Comparison of ENCODE assay signal across 8 cellular contexts in the genomic region with DNA sequence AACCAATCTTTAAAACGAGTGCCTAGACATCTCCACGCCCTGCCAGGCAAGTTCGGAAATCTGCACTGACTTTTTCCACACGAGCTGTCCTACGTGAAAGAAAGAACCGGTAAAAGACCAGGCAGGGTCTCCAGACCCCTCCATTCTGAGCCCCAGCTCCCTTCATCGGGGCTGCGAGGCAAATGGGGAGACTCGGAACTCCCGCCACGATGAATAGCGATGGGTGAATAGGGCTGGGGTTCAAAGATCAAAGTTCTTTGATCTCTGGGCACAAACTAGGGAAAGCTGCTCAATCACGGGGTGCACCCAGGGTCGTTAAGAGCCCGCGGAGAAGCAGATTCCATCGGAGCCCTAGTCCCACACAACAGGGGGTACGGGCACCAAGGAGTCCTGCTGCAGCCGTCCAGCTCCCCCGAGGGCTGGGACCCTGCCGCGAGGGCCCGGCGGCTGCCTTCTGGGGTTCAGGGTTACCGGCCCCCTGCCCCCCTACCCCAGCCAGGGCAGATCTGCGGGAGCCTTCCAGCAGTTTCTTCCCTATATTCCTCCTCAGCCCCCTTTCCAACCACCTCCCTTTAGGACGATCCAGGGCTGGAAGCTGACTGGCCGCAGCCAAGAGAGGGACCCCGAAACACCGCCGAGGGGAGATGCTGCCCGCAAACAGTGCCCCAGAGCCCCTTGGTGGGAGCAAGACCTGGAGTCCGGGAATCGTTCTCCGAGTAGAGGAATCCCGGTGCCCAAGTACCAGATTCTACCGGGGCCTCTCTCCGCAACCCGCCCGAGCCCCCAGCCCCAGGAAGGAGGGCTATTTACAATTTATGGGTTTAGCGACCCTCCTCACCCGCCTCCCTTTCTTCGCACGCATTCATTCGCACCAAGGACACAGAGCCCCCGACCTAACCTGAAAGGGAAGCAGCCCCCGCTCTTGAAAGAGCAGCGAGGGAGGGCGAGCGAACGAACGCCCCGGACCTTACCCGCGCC. TPM values are rescaled to one million over a fixed set of nuclear protein-coding genes. Genes with fewer than 3 reads are reported as not detected.
DNase-seq lines count a peak whose midpoint lies in the region; ATAC-seq and TF ChIP-seq lines count a peak whose summit lies in the region.

No MANE protein-coding gene starts in this region.

- H3K4me3 Mint-ChIP-seq in memory B cell, result peak overlapping the region; percentile 77

- peaks cover 0 to 3% of the 10 kb centered on the region in 2 donors for H3K27me3 ChIP-seq in body of pancreas
- H3K27me3 ChIP-seq in upper lobe of right lung, result peaks cover 31% of the 10 kb centered on the region

- peaks cover 33% of the 10 kb centered on the region for H3K4me1 ChIP-seq in body of pancreas
- peaks cover 18% of the 10 kb centered on the region for H3K4me1 ChIP-seq in upper lobe of right lung

- peaks cover 21% of the 10 kb centered on the region for H3K4me1 Mint-ChIP-seq in memory B cell

- H3K4me3 ChIP-seq in body of pancreas (peak overlapping the region; percentile 17 to 57), upper lobe of right lung (peak overlapping the region; percentile 60)

- peak; percentile 33 for DNase-seq in activated T-cell treated with anti-CD3 and anti-CD28 coated beads, Interleukin-2, amount 50 U/mL, for 1 hour
- no peak for DNase-seq in activated T-cell treated with anti-CD3 and anti-CD28 coated beads for 4 hours
- DNase-seq in body of pancreas, result no peak
- peak in 1 of 2 donors; percentile 32 for DNase-seq in memory B cell (ENCODE audit: low spot score in 2 of 2)
- DNase-seq in upper lobe of right lung, result no peak
- no peak for DNase-seq in EL
- no peak for DNase-seq in NCI-H1417 treated with DMSO at 0.1 percent for 48 hours (lab: John Stamatoyannopoulos, UW)

- H3K36me3 ChIP-seq in body of pancreas (replicated peaks in 1 of 2; ENCODE audit: insufficient read depth in 1 of 2, low read depth in 2 of 2) (no peaks in the 10 kb centered on the region), upper lobe of right lung (no peaks in the 10 kb centered on the region)

- H3K27me3 Mint-ChIP-seq in memory B cell, result peaks cover 30% of the 10 kb centered on the region

- H3K9me3 ChIP-seq in body of pancreas, result no peaks in the 10 kb centered on the region
- no peaks in the 10 kb centered on the region for H3K9me3 ChIP-seq in upper lobe of right lung

- ATAC-seq in body of pancreas (no peak), memory B cell (ENCODE audit: low read depth) (peak; percentile 10), upper lobe of right lung (no peak), HG03280 (IDR thresholded peaks at IDR 0.05; ENCODE audit: unreplicated experiment) (no peak)

- H3K27ac ChIP-seq in body of pancreas (peak overlapping the region in 1 of 4 donors; percentile 16), upper lobe of right lung (peak overlapping the region; percentile 68)

- intact Hi-C loops in body of pancreas (cut with DNase I), result no loop called here
- intact Hi-C loops in upper lobe of right lung (cut with DNase I), result no loop called here

- TF ChIP-seq CTCF in body of pancreas (IDR thresholded peaks at IDR 0.05) (no peak), upper lobe of right lung (IDR thresholded peaks at IDR 0.05) (no peak)

- H3K27ac Mint-ChIP-seq in memory B cell, result no peak overlapping the region

- H3K36me3 Mint-ChIP-seq in memory B cell, result no peaks in the 10 kb centered on the region

- WGBS in body of pancreas, 2 donors, result 0 to 1% methylated on average over 26 to 55 of the region's 55 CpGs

- H3K9me3 Mint-ChIP-seq in memory B cell, result no peaks in the 10 kb centered on the region

- TF ChIP-seq POLR2A in body of pancreas (IDR thresholded peaks at IDR 0.05), result no peak

RNA-seq across cellular contexts. Expression of a gene that starts 1.0 kb away (rescaled TPM):
- total RNA-seq in body of pancreas, result 10 to 100 TPM; 10.6 to 20.4 TPM
- 14.0 TPM for total RNA-seq in upper lobe of right lung

RNA-seq across cellular contexts. Expression of a gene that starts 19.2 kb away (rescaled TPM):
- total RNA-seq in body of pancreas (10 to 100 TPM; 11.2 to 13.2 TPM), upper lobe of right lung (26.2 TPM)
